Comparison of ENCODE assay signal across 2 cellular contexts in genomic region chr2:202185816-202186221, GRCh38.
TF ChIP-seq lines count a peak whose summit lies in the region.

No MANE protein-coding gene starts in this region.

TF ChIP-seq in Ishikawa, 13 proteins besides CTCF, POLR2A, EP300 and RAD21 (continued from another document):
- TF ChIP-seq, protein P1, sequence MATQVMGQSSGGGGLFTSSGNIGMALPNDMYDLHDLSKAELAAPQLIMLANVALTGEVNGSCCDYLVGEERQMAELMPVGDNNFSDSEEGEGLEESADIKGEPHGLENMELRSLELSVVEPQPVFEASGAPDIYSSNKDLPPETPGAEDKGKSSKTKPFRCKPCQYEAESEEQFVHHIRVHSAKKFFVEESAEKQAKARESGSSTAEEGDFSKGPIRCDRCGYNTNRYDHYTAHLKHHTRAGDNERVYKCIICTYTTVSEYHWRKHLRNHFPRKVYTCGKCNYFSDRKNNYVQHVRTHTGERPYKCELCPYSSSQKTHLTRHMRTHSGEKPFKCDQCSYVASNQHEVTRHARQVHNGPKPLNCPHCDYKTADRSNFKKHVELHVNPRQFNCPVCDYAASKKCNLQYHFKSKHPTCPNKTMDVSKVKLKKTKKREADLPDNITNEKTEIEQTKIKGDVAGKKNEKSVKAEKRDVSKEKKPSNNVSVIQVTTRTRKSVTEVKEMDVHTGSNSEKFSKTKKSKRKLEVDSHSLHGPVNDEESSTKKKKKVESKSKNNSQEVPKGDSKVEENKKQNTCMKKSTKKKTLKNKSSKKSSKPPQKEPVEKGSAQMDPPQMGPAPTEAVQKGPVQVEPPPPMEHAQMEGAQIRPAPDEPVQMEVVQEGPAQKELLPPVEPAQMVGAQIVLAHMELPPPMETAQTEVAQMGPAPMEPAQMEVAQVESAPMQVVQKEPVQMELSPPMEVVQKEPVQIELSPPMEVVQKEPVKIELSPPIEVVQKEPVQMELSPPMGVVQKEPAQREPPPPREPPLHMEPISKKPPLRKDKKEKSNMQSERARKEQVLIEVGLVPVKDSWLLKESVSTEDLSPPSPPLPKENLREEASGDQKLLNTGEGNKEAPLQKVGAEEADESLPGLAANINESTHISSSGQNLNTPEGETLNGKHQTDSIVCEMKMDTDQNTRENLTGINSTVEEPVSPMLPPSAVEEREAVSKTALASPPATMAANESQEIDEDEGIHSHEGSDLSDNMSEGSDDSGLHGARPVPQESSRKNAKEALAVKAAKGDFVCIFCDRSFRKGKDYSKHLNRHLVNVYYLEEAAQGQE (IDR thresholded peaks at IDR 0.05; ENCODE audit: low read depth), result no peak
- TF ChIP-seq CREB1 (IDR thresholded peaks at IDR 0.05; ENCODE audit: low read depth) (no peak), FOXM1 (IDR thresholded peaks at IDR 0.05; ENCODE audit: borderline replicate concordance, low read depth) (no peak), ZBTB7A (IDR thresholded peaks at IDR 0.05; ENCODE audit: low read depth) (no peak), YY1 (IDR thresholded peaks at IDR 0.05; ENCODE audit: low read depth) (no peak)
TF ChIP-seq in Ishikawa: peak in this region for 3.

TF ChIP-seq in liver, 16 proteins besides CTCF, POLR2A, EP300 and RAD21 (continued from another document):
- TF ChIP-seq, protein P2, sequence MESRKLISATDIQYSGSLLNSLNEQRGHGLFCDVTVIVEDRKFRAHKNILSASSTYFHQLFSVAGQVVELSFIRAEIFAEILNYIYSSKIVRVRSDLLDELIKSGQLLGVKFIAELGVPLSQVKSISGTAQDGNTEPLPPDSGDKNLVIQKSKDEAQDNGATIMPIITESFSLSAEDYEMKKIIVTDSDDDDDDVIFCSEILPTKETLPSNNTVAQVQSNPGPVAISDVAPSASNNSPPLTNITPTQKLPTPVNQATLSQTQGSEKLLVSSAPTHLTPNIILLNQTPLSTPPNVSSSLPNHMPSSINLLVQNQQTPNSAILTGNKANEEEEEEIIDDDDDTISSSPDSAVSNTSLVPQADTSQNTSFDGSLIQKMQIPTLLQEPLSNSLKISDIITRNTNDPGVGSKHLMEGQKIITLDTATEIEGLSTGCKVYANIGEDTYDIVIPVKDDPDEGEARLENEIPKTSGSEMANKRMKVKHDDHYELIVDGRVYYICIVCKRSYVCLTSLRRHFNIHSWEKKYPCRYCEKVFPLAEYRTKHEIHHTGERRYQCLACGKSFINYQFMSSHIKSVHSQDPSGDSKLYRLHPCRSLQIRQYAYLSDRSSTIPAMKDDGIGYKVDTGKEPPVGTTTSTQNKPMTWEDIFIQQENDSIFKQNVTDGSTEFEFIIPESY (IDR thresholded peaks at IDR 0.05), result peak; percentile 96
- peak; percentile 33 for TF ChIP-seq TAF1 (conservative IDR thresholded peaks at IDR 0.05)
- TF ChIP-seq HNF4G (IDR thresholded peaks at IDR 0.05), result peak; percentile 99
- peak; percentile 17 to 56 for TF ChIP-seq EGR1 (IDR thresholded peaks at IDR 0.05; ENCODE audit: low read depth in 2 of 2)
- peak; percentile 95 for TF ChIP-seq MAX (IDR thresholded peaks at IDR 0.05)
- TF ChIP-seq GABPA (IDR thresholded peaks at IDR 0.05 in 1 of 2, conservative IDR thresholded peaks at IDR 0.05 in 1 of 2), result peak in 1 of 2 donors; percentile 45
